ENCODE assay signal across 9 cellular contexts in the genomic region with DNA sequence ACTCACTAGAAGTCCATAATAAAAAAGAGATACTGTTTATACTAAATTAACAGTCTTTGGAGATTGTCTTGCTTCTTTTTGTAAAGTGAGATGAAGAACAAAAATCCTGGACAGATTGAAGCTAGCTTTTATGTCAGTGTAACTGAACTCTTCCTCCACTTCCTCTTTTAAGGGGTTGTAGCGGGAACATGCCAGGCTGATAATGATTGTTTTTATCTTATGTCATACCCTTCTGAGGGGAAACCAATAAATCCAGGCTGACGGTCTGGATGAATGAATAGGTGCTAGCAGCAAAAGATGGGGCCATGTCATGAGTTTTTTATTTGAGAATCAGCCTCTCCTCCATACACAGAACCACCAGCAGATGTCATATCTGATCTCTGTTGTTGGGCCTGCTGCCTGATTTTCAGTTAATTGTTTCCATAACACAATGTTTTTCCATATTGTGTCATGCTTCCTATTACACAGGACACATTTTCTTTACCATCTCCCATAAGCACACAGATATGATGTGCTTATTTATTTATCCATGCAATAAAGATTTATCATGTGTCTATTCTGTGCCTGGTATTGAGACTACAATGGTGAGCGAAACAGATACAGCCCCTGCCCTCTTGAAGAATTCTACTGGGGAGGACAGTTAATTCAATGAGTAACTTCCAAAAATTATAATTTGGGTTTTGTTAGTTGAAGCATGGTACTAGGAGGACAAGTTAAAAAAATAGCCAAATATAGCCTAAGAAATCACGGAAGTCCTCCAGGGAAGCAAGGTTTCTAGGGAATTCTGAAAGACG. TPM values are rescaled to one million over a fixed set of nuclear protein-coding genes. Genes with fewer than 3 reads are reported as not detected.
DNase-seq lines count a peak whose midpoint lies in the region; ATAC-seq and TF ChIP-seq lines count a peak whose summit lies in the region.
"Had no signal": no experiment of that assay in that cellular context is flagged by ENCODE, and none has a peak within 500 bp of the region (broad histone marks: within the 10 kb centered on the region; RNA-seq: fewer than 3 reads in every experiment).

No MANE protein-coding gene starts in this region.

- H3K4me1 ChIP-seq in DND-41 (ENCODE audit: insufficient read depth, low read length) (no peaks in the 10 kb centered on the region), MM.1S (ENCODE audit: low read length) (no peaks in the 10 kb centered on the region), body of pancreas (no peaks in the 10 kb centered on the region)

- intact Hi-C loops in body of pancreas (cut with DNase I), result no loop called here

- TF ChIP-seq POLR2A in body of pancreas (IDR thresholded peaks at IDR 0.05), result no peak

- no peaks in the 10 kb centered on the region for H3K9me3 Mint-ChIP-seq in effector memory CD8-positive, alpha-beta T cell
- H3K9me3 Mint-ChIP-seq: stimulated activated naive CD8-positive, alpha-beta T cell treated with anti-CD3 and anti-CD28 coated beads, Interleukin-15, Interleukin-2, amounts not matched to agents 100 ng/mL and 50 ng/mL, for 24 hours had no signal

- H3K4me3 ChIP-seq in DND-41 (ENCODE audit: low read depth in 1 of 2, low read length in 2 of 2) (no peak overlapping the region), MM.1S (ENCODE audit: low read length) (no peak overlapping the region), body of pancreas (no peak overlapping the region)

- no peaks in the 10 kb centered on the region for H3F3A ChIP-seq in MM.1S (ENCODE audit: insufficient read depth, low read length)

- H3K27me3 Mint-ChIP-seq in effector memory CD8-positive, alpha-beta T cell, result peaks cover 25 to 29% of the 10 kb centered on the region in 2 donors

- H3K9ac ChIP-seq in DND-41 (ENCODE audit: low read depth, low read length), result no peak overlapping the region
- no peak overlapping the region for H3K9ac ChIP-seq in MM.1S (ENCODE audit: low read length)

- H3K36me3 ChIP-seq in DND-41 (ENCODE audit: insufficient read depth, low read length) (no peaks in the 10 kb centered on the region), MM.1S (replicated peaks; ENCODE audit: insufficient read depth, low read length) (no peaks in the 10 kb centered on the region), body of pancreas (replicated peaks in 1 of 2; ENCODE audit: insufficient read depth in 1 of 2, low read depth in 2 of 2) (no peaks in the 10 kb centered on the region)

- H3K79me2 ChIP-seq in DND-41 (ENCODE audit: insufficient read depth, low read length) (no peaks in the 10 kb centered on the region), MM.1S (ENCODE audit: low read length) (no peaks in the 10 kb centered on the region)

- DNase-seq in DND-41, result no peak
- DNase-seq in MM.1S, result no peak
- peak; percentile 2 for DNase-seq in kidney glomerular epithelial cell (lab: John Stamatoyannopoulos, UW)
- no peak for DNase-seq in body of pancreas
- DNase-seq in activated CD4-positive, alpha-beta T cell treated with anti-CD3 and anti-CD28 coated beads, Interleukin-2, amount 50 U/mL, for 48 hours, result no peak
- DNase-seq in effector memory CD8-positive, alpha-beta T cell, result no peak

- H3K27me3 ChIP-seq in DND-41 (ENCODE audit: insufficient read depth, low read length, poor library complexity) (peaks cover 5% of the 10 kb centered on the region), MM.1S (replicated peaks; ENCODE audit: insufficient read depth, low read length) (no peaks in the 10 kb centered on the region), body of pancreas (no peaks in the 10 kb centered on the region)

- H3K27ac ChIP-seq in DND-41 (ENCODE audit: low read length) (no peak overlapping the region), MM.1S (ENCODE audit: low read length) (no peak overlapping the region), body of pancreas (no peak overlapping the region)

- H3K9me3 ChIP-seq in DND-41 (ENCODE audit: insufficient read depth, low read length, severe bottlenecking) (no peaks in the 10 kb centered on the region), MM.1S (replicated peaks; ENCODE audit: insufficient read depth, low read length) (no peaks in the 10 kb centered on the region), body of pancreas (no peaks in the 10 kb centered on the region)

- H2AFZ ChIP-seq in DND-41 (ENCODE audit: low read depth, low read length), result no peak overlapping the region
- no peak overlapping the region for H2AFZ ChIP-seq in MM.1S (ENCODE audit: low read length)

- TF ChIP-seq CTCF in DND-41 (IDR thresholded peaks at IDR 0.05; ENCODE audit: borderline replicate concordance, extremely low read depth, low read length, poor library complexity, severe bottlenecking) (peak; percentile 26), MM.1S (IDR thresholded peaks at IDR 0.05; ENCODE audit: low read length) (peak; percentile 17; the same call in 1 of the 2 replicates), body of pancreas (IDR thresholded peaks at IDR 0.05) (peak in 1 of 7 experiments; percentile 6)

- H3K4me2 ChIP-seq in DND-41 (ENCODE audit: insufficient read depth, low read length) (no peak overlapping the region), MM.1S (ENCODE audit: low read depth, low read length) (no peak overlapping the region)

- WGBS in body of pancreas, 2 donors, result 66 to 67% methylated on average over 5 of the region's 5 CpGs

- H3K4me3 Mint-ChIP-seq in effector memory CD8-positive, alpha-beta T cell, result no peak overlapping the region
- H3K4me3 Mint-ChIP-seq: stimulated activated naive CD8-positive, alpha-beta T cell treated with anti-CD3 and anti-CD28 coated beads, Interleukin-15, Interleukin-2, amounts not matched to agents 100 ng/mL and 50 ng/mL, for 24 hours had no signal

- no peaks in the 10 kb centered on the region for H3K36me3 Mint-ChIP-seq in effector memory CD8-positive, alpha-beta T cell (ENCODE audit: insufficient read depth)

- H3K4me1 Mint-ChIP-seq in effector memory CD8-positive, alpha-beta T cell (ENCODE audit: low read depth in 2 of 2), result no peaks in the 10 kb centered on the region

- H4K20me1 ChIP-seq in DND-41 (ENCODE audit: insufficient read depth, low read length), result no peaks in the 10 kb centered on the region
- no peaks in the 10 kb centered on the region for H4K20me1 ChIP-seq in MM.1S (ENCODE audit: insufficient read depth, low read length)

- no peaks in the 10 kb centered on the region for H3K9me2 ChIP-seq in MM.1S (replicated peaks; ENCODE audit: insufficient read depth, low read length)

- ATAC-seq in DND-41 (ENCODE audit: insufficient read depth, low read depth) (no peak), SK-N-SH treated with all-trans-retinoic acid at 6 μM for 48 hours (peak; percentile 71; the same call in 2 of the 3 replicates), body of pancreas (no peak), HG03521 (IDR thresholded peaks at IDR 0.05; ENCODE audit: unreplicated experiment) (no peak)
- ATAC-seq in effector memory CD8-positive, alpha-beta T cell (replicated peaks), result no peak

- H3K27ac Mint-ChIP-seq in effector memory CD8-positive, alpha-beta T cell, result no peak overlapping the region
- H3K27ac Mint-ChIP-seq: stimulated activated naive CD8-positive, alpha-beta T cell treated with anti-CD3 and anti-CD28 coated beads, Interleukin-15, Interleukin-2, amounts not matched to agents 100 ng/mL and 50 ng/mL, for 24 hours had no signal

TF ChIP-seq in SK-N-SH treated with all-trans-retinoic acid at 6 μM for 48 hours, 23 proteins besides CTCF, POLR2A, EP300 and RAD21:
- TF ChIP-seq CSDC2 (CRISPR knock-in tag; IDR thresholded peaks at IDR 0.05) (no peak), PPARA (CRISPR knock-in tag; IDR thresholded peaks at IDR 0.05; ENCODE audit: borderline replicate concordance) (no peak), ZNF70 (CRISPR knock-in tag; IDR thresholded peaks at IDR 0.05) (peak; percentile 100), TCF4 (CRISPR knock-in tag; IDR thresholded peaks at IDR 0.05; ENCODE audit: borderline replicate concordance) (peak; percentile 91)
- TF ChIP-seq, protein P1, sequence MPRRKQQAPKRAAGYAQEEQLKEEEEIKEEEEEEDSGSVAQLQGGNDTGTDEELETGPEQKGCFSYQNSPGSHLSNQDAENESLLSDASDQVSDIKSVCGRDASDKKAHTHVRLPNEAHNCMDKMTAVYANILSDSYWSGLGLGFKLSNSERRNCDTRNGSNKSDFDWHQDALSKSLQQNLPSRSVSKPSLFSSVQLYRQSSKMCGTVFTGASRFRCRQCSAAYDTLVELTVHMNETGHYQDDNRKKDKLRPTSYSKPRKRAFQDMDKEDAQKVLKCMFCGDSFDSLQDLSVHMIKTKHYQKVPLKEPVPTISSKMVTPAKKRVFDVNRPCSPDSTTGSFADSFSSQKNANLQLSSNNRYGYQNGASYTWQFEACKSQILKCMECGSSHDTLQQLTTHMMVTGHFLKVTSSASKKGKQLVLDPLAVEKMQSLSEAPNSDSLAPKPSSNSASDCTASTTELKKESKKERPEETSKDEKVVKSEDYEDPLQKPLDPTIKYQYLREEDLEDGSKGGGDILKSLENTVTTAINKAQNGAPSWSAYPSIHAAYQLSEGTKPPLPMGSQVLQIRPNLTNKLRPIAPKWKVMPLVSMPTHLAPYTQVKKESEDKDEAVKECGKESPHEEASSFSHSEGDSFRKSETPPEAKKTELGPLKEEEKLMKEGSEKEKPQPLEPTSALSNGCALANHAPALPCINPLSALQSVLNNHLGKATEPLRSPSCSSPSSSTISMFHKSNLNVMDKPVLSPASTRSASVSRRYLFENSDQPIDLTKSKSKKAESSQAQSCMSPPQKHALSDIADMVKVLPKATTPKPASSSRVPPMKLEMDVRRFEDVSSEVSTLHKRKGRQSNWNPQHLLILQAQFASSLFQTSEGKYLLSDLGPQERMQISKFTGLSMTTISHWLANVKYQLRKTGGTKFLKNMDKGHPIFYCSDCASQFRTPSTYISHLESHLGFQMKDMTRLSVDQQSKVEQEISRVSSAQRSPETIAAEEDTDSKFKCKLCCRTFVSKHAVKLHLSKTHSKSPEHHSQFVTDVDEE (CRISPR knock-in tag; IDR thresholded peaks at IDR 0.05), result peak; percentile 76; the same call in 1 of the 2 replicates

RNA-seq across cellular contexts. Expression of a gene that starts 33.5 kb away (rescaled TPM):
- 10 to 100 TPM; 12.5 to 15.6 TPM for total RNA-seq in body of pancreas
